In the genomic region with DNA sequence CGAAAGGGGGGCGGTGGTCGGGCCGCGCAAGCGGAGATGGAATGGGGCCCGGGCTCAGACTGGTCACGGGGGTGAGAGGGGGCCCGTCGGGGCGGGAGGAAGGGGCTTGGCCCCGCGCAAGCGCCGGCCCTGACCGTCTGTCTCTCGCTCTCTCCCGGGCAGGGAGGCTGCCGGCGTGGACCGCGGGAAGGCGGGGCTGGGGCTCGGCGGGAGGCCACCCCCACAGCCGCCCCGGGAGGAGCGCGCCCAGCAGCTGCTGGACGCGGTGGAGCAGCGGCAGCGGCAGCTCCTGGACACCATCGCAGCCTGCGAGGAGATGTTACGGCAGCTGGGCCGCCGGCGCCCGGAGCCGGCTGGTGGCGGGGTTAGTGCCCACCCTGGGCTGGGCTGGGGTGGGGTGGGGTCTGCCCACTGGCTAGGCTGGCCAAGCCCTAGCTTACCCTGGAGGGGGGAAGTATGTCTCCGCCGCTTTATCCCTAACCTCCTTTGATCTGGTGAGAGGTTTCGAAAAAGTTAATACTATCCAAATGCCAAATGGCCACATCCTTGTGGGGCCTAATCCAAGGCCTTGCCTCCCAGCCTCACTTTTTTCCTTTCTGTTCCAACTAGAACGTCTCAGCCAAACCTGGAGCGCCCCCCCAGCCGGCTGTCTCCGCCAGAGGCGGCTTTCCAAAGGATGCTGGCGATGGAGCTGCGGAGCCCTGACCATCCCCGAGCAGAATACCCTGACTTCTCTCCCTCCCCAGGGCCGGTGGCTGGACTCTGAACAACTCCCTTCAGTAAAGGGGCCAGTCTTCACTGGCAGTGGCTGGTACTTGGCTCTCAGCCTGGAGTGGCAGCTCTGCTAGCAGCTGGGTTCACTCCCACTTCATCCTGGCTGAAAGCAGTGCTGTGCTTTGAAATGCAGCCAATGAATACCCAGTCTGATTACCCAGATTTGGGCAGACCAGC, we compare ENCODE assay signal across 1 cellular context.
TF ChIP-seq lines count a peak whose summit lies in the region.

No MANE protein-coding gene starts in this region.

TF ChIP-seq in K562, 482 proteins besides CTCF, POLR2A, EP300 and RAD21 (continued from another document and continues in another):
- TF ChIP-seq, protein P1, sequence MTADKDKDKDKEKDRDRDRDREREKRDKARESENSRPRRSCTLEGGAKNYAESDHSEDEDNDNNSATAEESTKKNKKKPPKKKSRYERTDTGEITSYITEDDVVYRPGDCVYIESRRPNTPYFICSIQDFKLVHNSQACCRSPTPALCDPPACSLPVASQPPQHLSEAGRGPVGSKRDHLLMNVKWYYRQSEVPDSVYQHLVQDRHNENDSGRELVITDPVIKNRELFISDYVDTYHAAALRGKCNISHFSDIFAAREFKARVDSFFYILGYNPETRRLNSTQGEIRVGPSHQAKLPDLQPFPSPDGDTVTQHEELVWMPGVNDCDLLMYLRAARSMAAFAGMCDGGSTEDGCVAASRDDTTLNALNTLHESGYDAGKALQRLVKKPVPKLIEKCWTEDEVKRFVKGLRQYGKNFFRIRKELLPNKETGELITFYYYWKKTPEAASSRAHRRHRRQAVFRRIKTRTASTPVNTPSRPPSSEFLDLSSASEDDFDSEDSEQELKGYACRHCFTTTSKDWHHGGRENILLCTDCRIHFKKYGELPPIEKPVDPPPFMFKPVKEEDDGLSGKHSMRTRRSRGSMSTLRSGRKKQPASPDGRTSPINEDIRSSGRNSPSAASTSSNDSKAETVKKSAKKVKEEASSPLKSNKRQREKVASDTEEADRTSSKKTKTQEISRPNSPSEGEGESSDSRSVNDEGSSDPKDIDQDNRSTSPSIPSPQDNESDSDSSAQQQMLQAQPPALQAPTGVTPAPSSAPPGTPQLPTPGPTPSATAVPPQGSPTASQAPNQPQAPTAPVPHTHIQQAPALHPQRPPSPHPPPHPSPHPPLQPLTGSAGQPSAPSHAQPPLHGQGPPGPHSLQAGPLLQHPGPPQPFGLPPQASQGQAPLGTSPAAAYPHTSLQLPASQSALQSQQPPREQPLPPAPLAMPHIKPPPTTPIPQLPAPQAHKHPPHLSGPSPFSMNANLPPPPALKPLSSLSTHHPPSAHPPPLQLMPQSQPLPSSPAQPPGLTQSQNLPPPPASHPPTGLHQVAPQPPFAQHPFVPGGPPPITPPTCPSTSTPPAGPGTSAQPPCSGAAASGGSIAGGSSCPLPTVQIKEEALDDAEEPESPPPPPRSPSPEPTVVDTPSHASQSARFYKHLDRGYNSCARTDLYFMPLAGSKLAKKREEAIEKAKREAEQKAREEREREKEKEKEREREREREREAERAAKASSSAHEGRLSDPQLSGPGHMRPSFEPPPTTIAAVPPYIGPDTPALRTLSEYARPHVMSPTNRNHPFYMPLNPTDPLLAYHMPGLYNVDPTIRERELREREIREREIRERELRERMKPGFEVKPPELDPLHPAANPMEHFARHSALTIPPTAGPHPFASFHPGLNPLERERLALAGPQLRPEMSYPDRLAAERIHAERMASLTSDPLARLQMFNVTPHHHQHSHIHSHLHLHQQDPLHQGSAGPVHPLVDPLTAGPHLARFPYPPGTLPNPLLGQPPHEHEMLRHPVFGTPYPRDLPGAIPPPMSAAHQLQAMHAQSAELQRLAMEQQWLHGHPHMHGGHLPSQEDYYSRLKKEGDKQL (CRISPR knock-in tag; IDR thresholded peaks at IDR 0.05; ENCODE audit: borderline replicate concordance), result no peak
- TF ChIP-seq TARDBP (IDR thresholded peaks at IDR 0.05) (no peak), SREBF1 (IDR thresholded peaks at IDR 0.05; ENCODE audit: borderline replicate concordance, low read depth, low read length) (no peak), CREB1 (IDR thresholded peaks at IDR 0.05) (no peak), CREB1 (CRISPR knock-in tag; IDR thresholded peaks at IDR 0.05) (0 out of 2 replicates have a peak, but pooled peaks have one; percentile 19), NUFIP1 (IDR thresholded peaks at IDR 0.05; ENCODE audit: partially characterized antibody) (no peak), HDAC6 (IDR thresholded peaks at IDR 0.05; ENCODE audit: low read depth, low read length) (no peak), CBX8 (IDR thresholded peaks at IDR 0.05; ENCODE audit: borderline replicate concordance, extremely low read depth, low read depth, low read length, poor library complexity, severe bottlenecking) (no peak), JUNB (CRISPR knock-in tag; conservative IDR thresholded peaks at IDR 0.05) (no peak), ZFPM2 (CRISPR knock-in tag; IDR thresholded peaks at IDR 0.05) (no peak), LCOR (CRISPR knock-in tag; IDR thresholded peaks at IDR 0.05) (no peak), RBM15 (IDR thresholded peaks at IDR 0.05; ENCODE audit: insufficient read depth, low read length) (no peak), RBFOX2 (IDR thresholded peaks at IDR 0.05; ENCODE audit: low read depth, low read length) (peak; percentile 18; the same call in 1 of the 2 replicates), ZNF668 (CRISPR knock-in tag; IDR thresholded peaks at IDR 0.05) (no peak), CAMTA2 (CRISPR knock-in tag; conservative IDR thresholded peaks at IDR 0.05) (0 out of 2 replicates have a peak, but pooled peaks have one; percentile 58), GTF2E2 (tag; IDR thresholded peaks at IDR 0.05) (no peak; the same call in 1 of the 2 replicates), TRIM28 (IDR thresholded peaks at IDR 0.05) (no peak), ILF3 (IDR thresholded peaks at IDR 0.05; ENCODE audit: borderline replicate concordance) (no peak), MEIS2 (IDR thresholded peaks at IDR 0.05; ENCODE audit: partially characterized antibody) (no peak), ZNF253 (CRISPR knock-in tag; conservative IDR thresholded peaks at IDR 0.05) (no peak), SREBF2 (CRISPR knock-in tag; IDR thresholded peaks at IDR 0.05) (no peak), ZNF274 (IDR thresholded peaks at IDR 0.05; ENCODE audit: borderline replicate concordance, low read depth, low read length) (no peak), HSF4 (CRISPR knock-in tag; IDR thresholded peaks at IDR 0.05; ENCODE audit: borderline replicate concordance) (no peak), ZNF384 (IDR thresholded peaks at IDR 0.05; ENCODE audit: low read depth, low read length) (no peak), POLR2AphosphoS2 (IDR thresholded peaks at IDR 0.05; ENCODE audit: low read length) (0 out of 2 replicates have a peak, but pooled peaks have one; percentile 49), ZNF778 (CRISPR knock-in tag; IDR thresholded peaks at IDR 0.05) (no peak), NONO (IDR thresholded peaks at IDR 0.05; ENCODE audit: low read depth in 2 of 2, low read length in 1 of 2) (no peak), NELFE (IDR thresholded peaks at IDR 0.05; ENCODE audit: insufficient read depth, insufficient read length) (no peak), NFE2L1 (tag; IDR thresholded peaks at IDR 0.05; ENCODE audit: borderline replicate concordance, low read depth) (no peak), HDAC2 (IDR thresholded peaks at IDR 0.05) (no peak), ZNF586 (CRISPR knock-in tag; conservative IDR thresholded peaks at IDR 0.05) (no peak), CBFA2T2 (conservative IDR thresholded peaks at IDR 0.05) (no peak), HMG20A (CRISPR knock-in tag; conservative IDR thresholded peaks at IDR 0.05) (no peak), E2F3 (CRISPR knock-in tag; IDR thresholded peaks at IDR 0.05) (0 out of 2 replicates have a peak, but pooled peaks have one; percentile 28), ZNF212 (CRISPR knock-in tag; IDR thresholded peaks at IDR 0.05) (no peak), RHOXF2B (CRISPR knock-in tag; conservative IDR thresholded peaks at IDR 0.05) (no peak)
- TF ChIP-seq, protein P2, sequence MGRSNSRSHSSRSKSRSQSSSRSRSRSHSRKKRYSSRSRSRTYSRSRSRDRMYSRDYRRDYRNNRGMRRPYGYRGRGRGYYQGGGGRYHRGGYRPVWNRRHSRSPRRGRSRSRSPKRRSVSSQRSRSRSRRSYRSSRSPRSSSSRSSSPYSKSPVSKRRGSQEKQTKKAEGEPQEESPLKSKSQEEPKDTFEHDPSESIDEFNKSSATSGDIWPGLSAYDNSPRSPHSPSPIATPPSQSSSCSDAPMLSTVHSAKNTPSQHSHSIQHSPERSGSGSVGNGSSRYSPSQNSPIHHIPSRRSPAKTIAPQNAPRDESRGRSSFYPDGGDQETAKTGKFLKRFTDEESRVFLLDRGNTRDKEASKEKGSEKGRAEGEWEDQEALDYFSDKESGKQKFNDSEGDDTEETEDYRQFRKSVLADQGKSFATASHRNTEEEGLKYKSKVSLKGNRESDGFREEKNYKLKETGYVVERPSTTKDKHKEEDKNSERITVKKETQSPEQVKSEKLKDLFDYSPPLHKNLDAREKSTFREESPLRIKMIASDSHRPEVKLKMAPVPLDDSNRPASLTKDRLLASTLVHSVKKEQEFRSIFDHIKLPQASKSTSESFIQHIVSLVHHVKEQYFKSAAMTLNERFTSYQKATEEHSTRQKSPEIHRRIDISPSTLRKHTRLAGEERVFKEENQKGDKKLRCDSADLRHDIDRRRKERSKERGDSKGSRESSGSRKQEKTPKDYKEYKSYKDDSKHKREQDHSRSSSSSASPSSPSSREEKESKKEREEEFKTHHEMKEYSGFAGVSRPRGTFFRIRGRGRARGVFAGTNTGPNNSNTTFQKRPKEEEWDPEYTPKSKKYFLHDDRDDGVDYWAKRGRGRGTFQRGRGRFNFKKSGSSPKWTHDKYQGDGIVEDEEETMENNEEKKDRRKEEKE (IDR thresholded peaks at IDR 0.05; ENCODE audit: borderline replicate concordance in 1 of 2, control insufficient read depth in 1 of 2, low read depth in 2 of 2, low read length in 1 of 2), result no peak
- TF ChIP-seq, protein P3, sequence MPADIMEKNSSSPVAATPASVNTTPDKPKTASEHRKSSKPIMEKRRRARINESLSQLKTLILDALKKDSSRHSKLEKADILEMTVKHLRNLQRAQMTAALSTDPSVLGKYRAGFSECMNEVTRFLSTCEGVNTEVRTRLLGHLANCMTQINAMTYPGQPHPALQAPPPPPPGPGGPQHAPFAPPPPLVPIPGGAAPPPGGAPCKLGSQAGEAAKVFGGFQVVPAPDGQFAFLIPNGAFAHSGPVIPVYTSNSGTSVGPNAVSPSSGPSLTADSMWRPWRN (IDR thresholded peaks at IDR 0.05; ENCODE audit: low read depth), result no peak
- TF ChIP-seq, protein P4, sequence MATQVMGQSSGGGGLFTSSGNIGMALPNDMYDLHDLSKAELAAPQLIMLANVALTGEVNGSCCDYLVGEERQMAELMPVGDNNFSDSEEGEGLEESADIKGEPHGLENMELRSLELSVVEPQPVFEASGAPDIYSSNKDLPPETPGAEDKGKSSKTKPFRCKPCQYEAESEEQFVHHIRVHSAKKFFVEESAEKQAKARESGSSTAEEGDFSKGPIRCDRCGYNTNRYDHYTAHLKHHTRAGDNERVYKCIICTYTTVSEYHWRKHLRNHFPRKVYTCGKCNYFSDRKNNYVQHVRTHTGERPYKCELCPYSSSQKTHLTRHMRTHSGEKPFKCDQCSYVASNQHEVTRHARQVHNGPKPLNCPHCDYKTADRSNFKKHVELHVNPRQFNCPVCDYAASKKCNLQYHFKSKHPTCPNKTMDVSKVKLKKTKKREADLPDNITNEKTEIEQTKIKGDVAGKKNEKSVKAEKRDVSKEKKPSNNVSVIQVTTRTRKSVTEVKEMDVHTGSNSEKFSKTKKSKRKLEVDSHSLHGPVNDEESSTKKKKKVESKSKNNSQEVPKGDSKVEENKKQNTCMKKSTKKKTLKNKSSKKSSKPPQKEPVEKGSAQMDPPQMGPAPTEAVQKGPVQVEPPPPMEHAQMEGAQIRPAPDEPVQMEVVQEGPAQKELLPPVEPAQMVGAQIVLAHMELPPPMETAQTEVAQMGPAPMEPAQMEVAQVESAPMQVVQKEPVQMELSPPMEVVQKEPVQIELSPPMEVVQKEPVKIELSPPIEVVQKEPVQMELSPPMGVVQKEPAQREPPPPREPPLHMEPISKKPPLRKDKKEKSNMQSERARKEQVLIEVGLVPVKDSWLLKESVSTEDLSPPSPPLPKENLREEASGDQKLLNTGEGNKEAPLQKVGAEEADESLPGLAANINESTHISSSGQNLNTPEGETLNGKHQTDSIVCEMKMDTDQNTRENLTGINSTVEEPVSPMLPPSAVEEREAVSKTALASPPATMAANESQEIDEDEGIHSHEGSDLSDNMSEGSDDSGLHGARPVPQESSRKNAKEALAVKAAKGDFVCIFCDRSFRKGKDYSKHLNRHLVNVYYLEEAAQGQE (CRISPR knock-in tag; IDR thresholded peaks at IDR 0.05; ENCODE audit: low read depth), result no peak
- TF ChIP-seq, protein P5, sequence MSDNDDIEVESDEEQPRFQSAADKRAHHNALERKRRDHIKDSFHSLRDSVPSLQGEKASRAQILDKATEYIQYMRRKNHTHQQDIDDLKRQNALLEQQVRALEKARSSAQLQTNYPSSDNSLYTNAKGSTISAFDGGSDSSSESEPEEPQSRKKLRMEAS (CRISPR knock-in tag; IDR thresholded peaks at IDR 0.05), result peak; percentile 60; the same call in 1 of the 2 replicates
- TF ChIP-seq, protein P6, sequence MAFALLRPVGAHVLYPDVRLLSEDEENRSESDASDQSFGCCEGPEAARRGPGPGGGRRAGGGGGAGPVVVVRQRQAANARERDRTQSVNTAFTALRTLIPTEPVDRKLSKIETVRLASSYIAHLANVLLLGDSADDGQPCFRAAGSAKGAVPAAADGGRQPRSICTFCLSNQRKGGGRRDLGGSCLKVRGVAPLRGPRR (CRISPR knock-in tag; IDR thresholded peaks at IDR 0.05), result no peak
- TF ChIP-seq, protein P7, sequence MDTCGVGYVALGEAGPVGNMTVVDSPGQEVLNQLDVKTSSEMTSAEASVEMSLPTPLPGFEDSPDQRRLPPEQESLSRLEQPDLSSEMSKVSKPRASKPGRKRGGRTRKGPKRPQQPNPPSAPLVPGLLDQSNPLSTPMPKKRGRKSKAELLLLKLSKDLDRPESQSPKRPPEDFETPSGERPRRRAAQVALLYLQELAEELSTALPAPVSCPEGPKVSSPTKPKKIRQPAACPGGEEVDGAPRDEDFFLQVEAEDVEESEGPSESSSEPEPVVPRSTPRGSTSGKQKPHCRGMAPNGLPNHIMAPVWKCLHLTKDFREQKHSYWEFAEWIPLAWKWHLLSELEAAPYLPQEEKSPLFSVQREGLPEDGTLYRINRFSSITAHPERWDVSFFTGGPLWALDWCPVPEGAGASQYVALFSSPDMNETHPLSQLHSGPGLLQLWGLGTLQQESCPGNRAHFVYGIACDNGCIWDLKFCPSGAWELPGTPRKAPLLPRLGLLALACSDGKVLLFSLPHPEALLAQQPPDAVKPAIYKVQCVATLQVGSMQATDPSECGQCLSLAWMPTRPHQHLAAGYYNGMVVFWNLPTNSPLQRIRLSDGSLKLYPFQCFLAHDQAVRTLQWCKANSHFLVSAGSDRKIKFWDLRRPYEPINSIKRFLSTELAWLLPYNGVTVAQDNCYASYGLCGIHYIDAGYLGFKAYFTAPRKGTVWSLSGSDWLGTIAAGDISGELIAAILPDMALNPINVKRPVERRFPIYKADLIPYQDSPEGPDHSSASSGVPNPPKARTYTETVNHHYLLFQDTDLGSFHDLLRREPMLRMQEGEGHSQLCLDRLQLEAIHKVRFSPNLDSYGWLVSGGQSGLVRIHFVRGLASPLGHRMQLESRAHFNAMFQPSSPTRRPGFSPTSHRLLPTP (IDR thresholded peaks at IDR 0.05; ENCODE audit: borderline replicate concordance, extremely low read depth, insufficient read length), result no peak
- TF ChIP-seq, protein P8, sequence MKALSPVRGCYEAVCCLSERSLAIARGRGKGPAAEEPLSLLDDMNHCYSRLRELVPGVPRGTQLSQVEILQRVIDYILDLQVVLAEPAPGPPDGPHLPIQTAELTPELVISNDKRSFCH (CRISPR knock-in tag; IDR thresholded peaks at IDR 0.05), result no peak
- TF ChIP-seq, protein P8 (tag; IDR thresholded peaks at IDR 0.05), result no peak
